8 cellular contexts compared by ENCODE assay signal in the genomic region with DNA sequence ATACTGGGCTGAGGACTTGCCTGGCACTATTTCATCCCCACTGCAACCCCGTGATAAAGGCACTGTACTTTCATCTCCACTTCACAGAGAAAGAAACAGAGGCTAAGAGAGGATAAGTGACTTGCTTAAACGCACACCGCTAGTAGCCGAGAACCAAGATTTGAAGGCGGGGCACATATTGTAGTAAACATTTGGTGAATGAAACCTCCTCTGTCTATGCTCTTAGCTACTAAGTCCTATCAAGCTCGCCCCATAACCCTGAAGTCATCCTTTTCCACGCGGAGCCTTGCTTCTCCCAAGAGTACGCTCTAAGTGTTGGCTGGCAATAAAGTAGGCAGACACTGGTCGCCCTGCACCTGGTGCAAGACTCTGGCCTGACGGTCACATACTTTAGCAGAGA. TPM values are rescaled to one million over a fixed set of nuclear protein-coding genes. Genes with fewer than 3 reads are reported as not detected.
DNase-seq lines count a peak whose midpoint lies in the region; ATAC-seq and TF ChIP-seq lines count a peak whose summit lies in the region.

No MANE protein-coding gene starts in this region.

- H3K9me2 ChIP-seq in GM23338 (ENCODE audit: insufficient read depth) = peaks cover 6% of the 10 kb centered on the region; the same call in 1 of the 2 replicates

- intact Hi-C loops in prostate gland (cut with DNase I) = loop anchor here (5.0 to 10.0 kb wide), 2 partner anchors 142 to 180 kb away; a partner anchor contains a TSS

- H3K27me3 ChIP-seq in GM23338 (ENCODE audit: insufficient read depth) (peaks cover 16% of the 10 kb centered on the region; the same call in 1 of the 2 replicates), prostate gland (replicated peaks; ENCODE audit: insufficient read depth) (no peaks in the 10 kb centered on the region)

- no peak overlapping the region for H3K27ac ChIP-seq in GM23338 (ENCODE audit: low read depth)
- H3K27ac ChIP-seq in VCaP = peak overlapping the region; percentile 69; the same call in 1 of the 2 replicates
- no peak overlapping the region for H3K27ac ChIP-seq in prostate gland

- TF ChIP-seq POLR2A in prostate gland (IDR thresholded peaks at IDR 0.05) = no peak

- H3K9me3 ChIP-seq in prostate gland = no peaks in the 10 kb centered on the region

- H3K27ac Mint-ChIP-seq in GM23338 (no peak overlapping the region), glutamatergic neuron (ENCODE audit: unreplicated experiment) (peak overlapping the region; percentile 3)

- H4K20me1 ChIP-seq in GM23338 (replicated peaks; ENCODE audit: insufficient read depth) = peaks cover 3% of the 10 kb centered on the region

- no peaks in the 10 kb centered on the region for H3F3A ChIP-seq in GM23338 (replicated peaks; ENCODE audit: low read depth)

- TF ChIP-seq CTCF in GM23338 (conservative IDR thresholded peaks at IDR 0.05; ENCODE audit: low read depth in 2 of 2) (no peak), VCaP (conservative IDR thresholded peaks at IDR 0.05) (no peak), glutamatergic neuron (IDR thresholded peaks at IDR 0.05; ENCODE audit: partially characterized antibody, unreplicated experiment) (no peak), prostate gland (IDR thresholded peaks at IDR 0.05) (no peak)

- WGBS in prostate gland = 77% methylated on average over 11 of the region's 11 CpGs

- H3K79me2 ChIP-seq in GM23338 (replicated peaks; ENCODE audit: insufficient read depth) = peaks cover 17% of the 10 kb centered on the region; the same call in 1 of the 2 replicates

- H3K4me1 Mint-ChIP-seq in GM23338 (peaks cover 8% of the 10 kb centered on the region), glutamatergic neuron (ENCODE audit: low read depth, unreplicated experiment) (peaks cover 14% of the 10 kb centered on the region)

- H3K36me3 Mint-ChIP-seq in GM23338 (ENCODE audit: low read depth) = no peaks in the 10 kb centered on the region
- H3K36me3 Mint-ChIP-seq in glutamatergic neuron (ENCODE audit: unreplicated experiment) = no peaks in the 10 kb centered on the region

- H3K27me3 Mint-ChIP-seq in GM23338 (ENCODE audit: insufficient read depth, low read depth, poor library complexity) (peaks cover 3% of the 10 kb centered on the region), glutamatergic neuron (ENCODE audit: unreplicated experiment) (peaks cover 2% of the 10 kb centered on the region)

- H3K9me3 Mint-ChIP-seq in GM23338 (no peaks in the 10 kb centered on the region), glutamatergic neuron (ENCODE audit: unreplicated experiment) (peaks cover 4% of the 10 kb centered on the region)

- H3K4me3 Mint-ChIP-seq in GM23338 (peak overlapping the region; percentile 60), glutamatergic neuron (ENCODE audit: unreplicated experiment) (peak overlapping the region; percentile 91)

- no peak for ATAC-seq in GM23338
- ATAC-seq in HG03565 (IDR thresholded peaks at IDR 0.05; ENCODE audit: unreplicated experiment) = no peak
- ATAC-seq in HG03521 (IDR thresholded peaks at IDR 0.05; ENCODE audit: unreplicated experiment) = no peak
- no peak for ATAC-seq in HG03460 (IDR thresholded peaks at IDR 0.05; ENCODE audit: unreplicated experiment)

- H3K4me3 ChIP-seq in GM23338 = peak overlapping the region; percentile 82
- H3K4me3 ChIP-seq in prostate gland = peak overlapping the region; percentile 62 to 74

- H3K4me1 ChIP-seq in GM23338 (ENCODE audit: insufficient read depth) (peaks cover 4% of the 10 kb centered on the region; the same call in 1 of the 2 replicates), prostate gland (replicated peaks) (no peaks in the 10 kb centered on the region)

- H3K4me2 ChIP-seq in GM23338 = peak overlapping the region; percentile 71

- H3K36me3 ChIP-seq in GM23338 (ENCODE audit: insufficient read depth) (no peaks in the 10 kb centered on the region), prostate gland (no peaks in the 10 kb centered on the region)

- peak overlapping the region; percentile 85 for H2AFZ ChIP-seq in GM23338

- no peak for DNase-seq in GM23338 (ENCODE audit: low spot score)
- DNase-seq in glutamatergic neuron = no peak
- DNase-seq in prostate gland (ENCODE audit: low spot score) = no peak
- no peak for DNase-seq in HT-29 (ENCODE audit: low spot score)

TF ChIP-seq in GM23338, 12 proteins besides CTCF, POLR2A, EP300 and RAD21 (continues in another document):
- TF ChIP-seq ZNF114 (CRISPR knock-in tag; IDR thresholded peaks at IDR 0.05) (no peak), JUNB (IDR thresholded peaks at IDR 0.05; ENCODE audit: unreplicated experiment) (no peak), NANOG (IDR thresholded peaks at IDR 0.05; ENCODE audit: borderline replicate concordance) (no peak)
- TF ChIP-seq, protein P1, sequence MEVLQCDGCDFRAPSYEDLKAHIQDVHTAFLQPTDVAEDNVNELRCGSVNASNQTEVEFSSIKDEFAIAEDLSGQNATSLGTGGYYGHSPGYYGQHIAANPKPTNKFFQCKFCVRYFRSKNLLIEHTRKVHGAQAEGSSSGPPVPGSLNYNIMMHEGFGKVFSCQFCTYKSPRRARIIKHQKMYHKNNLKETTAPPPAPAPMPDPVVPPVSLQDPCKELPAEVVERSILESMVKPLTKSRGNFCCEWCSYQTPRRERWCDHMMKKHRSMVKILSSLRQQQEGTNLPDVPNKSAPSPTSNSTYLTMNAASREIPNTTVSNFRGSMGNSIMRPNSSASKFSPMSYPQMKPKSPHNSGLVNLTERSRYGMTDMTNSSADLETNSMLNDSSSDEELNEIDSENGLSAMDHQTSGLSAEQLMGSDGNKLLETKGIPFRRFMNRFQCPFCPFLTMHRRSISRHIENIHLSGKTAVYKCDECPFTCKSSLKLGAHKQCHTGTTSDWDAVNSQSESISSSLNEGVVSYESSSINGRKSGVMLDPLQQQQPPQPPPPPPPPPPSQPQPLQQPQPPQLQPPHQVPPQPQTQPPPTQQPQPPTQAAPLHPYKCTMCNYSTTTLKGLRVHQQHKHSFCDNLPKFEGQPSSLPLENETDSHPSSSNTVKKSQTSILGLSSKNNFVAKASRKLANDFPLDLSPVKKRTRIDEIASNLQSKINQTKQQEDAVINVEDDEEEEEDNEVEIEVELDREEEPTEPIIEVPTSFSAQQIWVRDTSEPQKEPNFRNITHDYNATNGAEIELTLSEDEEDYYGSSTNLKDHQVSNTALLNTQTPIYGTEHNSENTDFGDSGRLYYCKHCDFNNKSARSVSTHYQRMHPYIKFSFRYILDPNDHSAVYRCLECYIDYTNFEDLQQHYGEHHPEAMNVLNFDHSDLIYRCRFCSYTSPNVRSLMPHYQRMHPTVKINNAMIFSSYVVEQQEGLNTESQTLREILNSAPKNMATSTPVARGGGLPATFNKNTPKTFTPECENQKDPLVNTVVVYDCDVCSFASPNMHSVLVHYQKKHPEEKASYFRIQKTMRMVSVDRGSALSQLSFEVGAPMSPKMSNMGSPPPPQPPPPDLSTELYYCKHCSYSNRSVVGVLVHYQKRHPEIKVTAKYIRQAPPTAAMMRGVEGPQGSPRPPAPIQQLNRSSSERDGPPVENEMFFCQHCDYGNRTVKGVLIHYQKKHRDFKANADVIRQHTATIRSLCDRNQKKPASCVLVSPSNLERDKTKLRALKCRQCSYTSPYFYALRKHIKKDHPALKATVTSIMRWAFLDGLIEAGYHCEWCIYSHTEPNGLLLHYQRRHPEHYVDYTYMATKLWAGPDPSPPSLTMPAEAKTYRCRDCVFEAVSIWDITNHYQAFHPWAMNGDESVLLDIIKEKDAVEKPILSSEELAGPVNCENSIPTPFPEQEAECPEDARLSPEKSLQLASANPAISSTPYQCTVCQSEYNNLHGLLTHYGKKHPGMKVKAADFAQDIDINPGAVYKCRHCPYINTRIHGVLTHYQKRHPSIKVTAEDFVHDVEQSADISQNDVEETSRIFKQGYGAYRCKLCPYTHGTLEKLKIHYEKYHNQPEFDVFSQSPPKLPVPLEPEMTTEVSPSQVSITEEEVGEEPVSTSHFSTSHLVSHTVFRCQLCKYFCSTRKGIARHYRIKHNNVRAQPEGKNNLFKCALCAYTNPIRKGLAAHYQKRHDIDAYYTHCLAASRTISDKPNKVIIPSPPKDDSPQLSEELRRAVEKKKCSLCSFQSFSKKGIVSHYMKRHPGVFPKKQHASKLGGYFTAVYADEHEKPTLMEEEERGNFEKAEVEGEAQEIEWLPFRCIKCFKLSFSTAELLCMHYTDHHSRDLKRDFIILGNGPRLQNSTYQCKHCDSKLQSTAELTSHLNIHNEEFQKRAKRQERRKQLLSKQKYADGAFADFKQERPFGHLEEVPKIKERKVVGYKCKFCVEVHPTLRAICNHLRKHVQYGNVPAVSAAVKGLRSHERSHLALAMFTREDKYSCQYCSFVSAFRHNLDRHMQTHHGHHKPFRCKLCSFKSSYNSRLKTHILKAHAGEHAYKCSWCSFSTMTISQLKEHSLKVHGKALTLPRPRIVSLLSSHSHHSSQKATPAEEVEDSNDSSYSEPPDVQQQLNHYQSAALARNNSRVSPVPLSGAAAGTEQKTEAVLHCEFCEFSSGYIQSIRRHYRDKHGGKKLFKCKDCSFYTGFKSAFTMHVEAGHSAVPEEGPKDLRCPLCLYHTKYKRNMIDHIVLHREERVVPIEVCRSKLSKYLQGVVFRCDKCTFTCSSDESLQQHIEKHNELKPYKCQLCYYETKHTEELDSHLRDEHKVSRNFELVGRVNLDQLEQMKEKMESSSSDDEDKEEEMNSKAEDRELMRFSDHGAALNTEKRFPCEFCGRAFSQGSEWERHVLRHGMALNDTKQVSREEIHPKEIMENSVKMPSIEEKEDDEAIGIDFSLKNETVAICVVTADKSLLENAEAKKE (CRISPR knock-in tag; IDR thresholded peaks at IDR 0.05) = no peak

RNA-seq across cellular contexts. Expression of a gene that starts 1.1 kb away (rescaled TPM):
- 22.6 and 26.1 TPM in 2 replicates for total RNA-seq in GM23338 (2014; rRNA removed; shearing (Covaris generic))
- polyA plus RNA-seq in GM23338 (2016; fragmentation: Nextera tagmentation; extraction: Ambion mirVana) = 10.2 and 10.7 TPM in 2 replicates
- total RNA-seq in glutamatergic neuron (ENCODE audit: unreplicated experiment) (31.1 TPM), prostate gland (10 to 100 TPM; 20.7 to 46.5 TPM)
- total RNA-seq in HT-29 (2014; rRNA removed; shearing (Covaris generic)) = 17.2 and 18.0 TPM in 2 replicates
